In genomic region chr11:132008226-132008625, GRCh38 we compare ENCODE assay signal across 27 cellular contexts.
"Had no signal": no experiment of that assay in that cellular context is flagged by ENCODE, and none has a peak within 500 bp of the region (broad histone marks: within the 10 kb centered on the region; RNA-seq: fewer than 3 reads in every experiment).

No MANE protein-coding gene starts in this region.

- H3K4me1 Mint-ChIP-seq: mesothelial cell of epicardium had no signal

- H3K9me3 Mint-ChIP-seq: dendritic cell treated with granulocyte-macrophage colony-stimulating factor and Interleukin-4, amounts not matched to agents 40 ng/mL and 50 ng/mL, for 4 days; endodermal cell; mesothelial cell of epicardium had no signal

- H3K36me3 ChIP-seq: colonic mucosa, esophagus squamous epithelium, gastrocnemius medialis, heart right ventricle, left lung, lower lobe of right lung had no signal

- ATAC-seq: effector memory CD8-positive, alpha-beta T cell; esophagus mucosa; gastrocnemius medialis; heart right ventricle; left cardiac atrium; left lung; left ventricle myocardium superior; lower lobe of right lung; mucosa of descending colon had no signal

- H3K27ac ChIP-seq: colonic mucosa, epithelial cell of prostate, esophagus squamous epithelium, gastrocnemius medialis, heart right ventricle, left lung, lower lobe of right lung had no signal

- H3K27me3 ChIP-seq: colonic mucosa, esophagus squamous epithelium, gastrocnemius medialis had no signal

- FAIRE-seq: endometrium, islet of Langerhans, keratinocyte had no signal

- H3K4me3 Mint-ChIP-seq: dendritic cell treated with granulocyte-macrophage colony-stimulating factor and Interleukin-4, amounts not matched to agents 40 ng/mL and 50 ng/mL, for 4 days; effector memory CD8-positive, alpha-beta T cell; endodermal cell; mesothelial cell of epicardium had no signal

- H3K27me3 Mint-ChIP-seq: effector memory CD8-positive, alpha-beta T cell had no signal

- H3K36me3 Mint-ChIP-seq: mesothelial cell of epicardium had no signal

- H3K27ac Mint-ChIP-seq: dendritic cell treated with granulocyte-macrophage colony-stimulating factor and Interleukin-4, amounts not matched to agents 40 ng/mL and 50 ng/mL, for 4 days; effector memory CD8-positive, alpha-beta T cell; endodermal cell; mesothelial cell of epicardium had no signal

- DNase-seq: colonic mucosa; cortex of kidney; effector CD8-positive, alpha-beta T cell; effector memory CD8-positive, alpha-beta T cell; erythroblast; esophagus squamous epithelium; foreskin fibroblast; foreskin melanocyte; gastrocnemius medialis; glutamatergic neuron; head of caudate nucleus; heart right ventricle; hippocampal formation; left cardiac atrium; left lung; left ventricle myocardium superior; lower lobe of right lung; mesenchymal stem cell; mucosa of descending colon had no signal

- H3K4me1 ChIP-seq: colonic mucosa, esophagus squamous epithelium, gastrocnemius medialis, heart right ventricle, left lung, lower lobe of right lung had no signal

- H3K4me3 ChIP-seq: colonic mucosa, esophagus squamous epithelium, gastrocnemius medialis, heart right ventricle, left lung, lower lobe of right lung, mucosa of descending colon had no signal

- H3K9me3 ChIP-seq: colonic mucosa, gastrocnemius medialis, heart right ventricle, left lung, lower lobe of right lung, mucosa of descending colon had no signal
